Comparison of ENCODE assay signal across 7 cellular contexts in the genomic region with DNA sequence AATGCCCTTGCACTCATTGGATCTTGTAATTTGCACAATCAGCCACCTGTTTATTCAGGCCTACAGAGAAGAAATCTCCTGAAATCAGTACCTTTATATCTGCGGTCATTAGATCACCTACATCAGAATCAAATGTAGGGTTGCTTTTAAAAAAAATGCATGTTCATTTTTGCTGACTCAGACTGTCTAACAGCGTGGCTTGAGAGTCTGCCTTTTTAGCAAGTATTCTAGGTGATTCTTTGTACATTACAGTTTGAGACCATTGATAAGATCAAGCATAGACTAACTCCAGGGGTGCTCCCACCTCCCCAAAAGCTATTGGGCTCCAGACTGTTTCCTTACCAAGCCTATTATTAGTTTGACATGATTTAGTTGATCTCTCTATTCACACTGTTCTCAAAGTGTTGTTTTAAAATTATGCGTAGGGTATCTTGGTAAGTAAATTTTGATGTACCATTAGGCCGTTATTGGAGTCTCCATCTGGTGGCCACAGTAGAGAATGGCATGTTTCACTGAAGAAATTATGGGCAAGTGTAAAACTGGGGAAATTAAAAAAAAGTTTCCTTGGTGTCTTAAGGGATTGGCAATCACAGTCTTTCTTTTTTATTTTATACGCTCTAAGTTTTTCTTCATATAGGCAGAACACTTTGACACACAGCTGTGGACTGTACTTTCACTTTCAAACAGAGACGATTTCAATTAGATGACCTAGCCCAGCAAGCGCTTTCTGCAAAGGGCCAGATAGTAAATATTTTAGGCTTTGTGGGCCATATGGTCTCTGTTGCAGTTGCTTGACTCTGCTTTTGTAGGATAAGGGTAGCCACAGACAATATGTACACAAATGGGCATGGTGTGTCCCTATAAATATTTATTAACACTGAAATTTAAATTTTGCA. TPM values are rescaled to one million over a fixed set of nuclear protein-coding genes. Genes with fewer than 3 reads are reported as not detected.
A peak's percentile ranks its signal among the peaks of the same experiment; 100 is the strongest.
DNase-seq lines count a peak whose midpoint lies in the region; ATAC-seq and TF ChIP-seq lines count a peak whose summit lies in the region.

No MANE protein-coding gene starts in this region.

- peaks cover 0 to 6% (median 0%) of the 10 kb centered on the region in 3 donors for H3K36me3 Mint-ChIP-seq in naive thymus-derived CD8-positive, alpha-beta T cell

- no peak overlapping the region for H3K4me3 Mint-ChIP-seq in naive thymus-derived CD8-positive, alpha-beta T cell

- peaks cover 0 to 1% (median 0%) of the 10 kb centered on the region in 4 donors for H3K4me1 Mint-ChIP-seq in naive thymus-derived CD8-positive, alpha-beta T cell

- H4K20me1 ChIP-seq in OCI-LY3 (ENCODE audit: insufficient read depth, low read length): no peaks in the 10 kb centered on the region

- DNase-seq in DMS53 (lab: John Stamatoyannopoulos, UW) (peak; percentile 42), dorsolateral prefrontal cortex (peak in 1 of 10 donors; percentile 12), mucosa of gallbladder (ENCODE audit: low spot score) (no peak), HuH-7.5 (ENCODE audit: low spot score) (no peak)
- peak in 4 of 10 donors; percentile 1 to 36 (median 30) for DNase-seq in naive thymus-derived CD8-positive, alpha-beta T cell

- H3K9me3 Mint-ChIP-seq in naive thymus-derived CD8-positive, alpha-beta T cell: no peaks in the 10 kb centered on the region

- H3K4me3 ChIP-seq in OCI-LY3 (ENCODE audit: low read length): peak overlapping the region; percentile 13; the same call in 1 of the 2 replicates
- no peak overlapping the region for H3K4me3 ChIP-seq in dorsolateral prefrontal cortex

- POLR2A ChIA-PET in naive thymus-derived CD8-positive, alpha-beta T cell (lab: Charles Lee): no interaction called here

- H3K4me1 ChIP-seq in OCI-LY3 (ENCODE audit: low read length): peaks cover 25% of the 10 kb centered on the region

- no peaks in the 10 kb centered on the region for H3K79me2 ChIP-seq in OCI-LY3 (ENCODE audit: low read length)

- intact Hi-C loops in dorsolateral prefrontal cortex (cut with DNase I): loop anchor here in 1 of 2 donors (5.0 kb wide), 1 partner anchor 577 kb away; no protein-coding TSS in a partner anchor

- TF ChIP-seq CTCF in OCI-LY3 (IDR thresholded peaks at IDR 0.05; ENCODE audit: low read depth, low read length) (peak; percentile 76), dorsolateral prefrontal cortex (IDR thresholded peaks at IDR 0.05 in 54 of 56, conservative IDR thresholded peaks at IDR 0.05 in 2 of 56; ENCODE audit: low read depth in 1 of 56, partially characterized antibody in 56 of 56) (peak in 55 of 56 donors; percentile 42 to 80 (median 68))

- no peak overlapping the region for H3K27ac Mint-ChIP-seq in naive thymus-derived CD8-positive, alpha-beta T cell

- H3K36me3 ChIP-seq in OCI-LY3 (replicated peaks; ENCODE audit: low read depth, low read length): no peaks in the 10 kb centered on the region

- no peaks in the 10 kb centered on the region for H3K9me3 ChIP-seq in OCI-LY3 (ENCODE audit: insufficient read depth, low read length)

- peak overlapping the region; percentile 38 for H3K4me2 ChIP-seq in OCI-LY3 (ENCODE audit: low read length)

- peaks cover 0 to 2% (median 0%) of the 10 kb centered on the region in 5 donors for H3K27me3 Mint-ChIP-seq in naive thymus-derived CD8-positive, alpha-beta T cell

- peak; percentile 62 for ATAC-seq in GM19328 (IDR thresholded peaks at IDR 0.05; ENCODE audit: unreplicated experiment)
- peak; percentile 38 to 42 for ATAC-seq in naive thymus-derived CD8-positive, alpha-beta T cell

- peak overlapping the region; percentile 33 for H2AFZ ChIP-seq in OCI-LY3 (ENCODE audit: low read depth, low read length)

- H3K27me3 ChIP-seq in OCI-LY3 (ENCODE audit: low read depth, low read length) (no peaks in the 10 kb centered on the region), dorsolateral prefrontal cortex (peaks cover 0 to 59% (median 19%) of the 10 kb centered on the region in 45 donors)

- H3K27ac ChIP-seq in OCI-LY3 (ENCODE audit: low read length) (no peak overlapping the region), dorsolateral prefrontal cortex (no peak overlapping the region)

- H3K9ac ChIP-seq in OCI-LY3 (ENCODE audit: low read length): peak overlapping the region; percentile 39; the same call in 1 of the 2 replicates

RNA-seq across cellular contexts. Expression of a gene that starts 33.7 kb away (rescaled TPM):
- total RNA-seq in dorsolateral prefrontal cortex (10 to 100 TPM; 20.2 to 55.4 (median 32.7) TPM), mucosa of gallbladder (24.3 TPM)
- 100 to 1,000 TPM; 175 to 184 TPM for total RNA-seq in naive thymus-derived CD8-positive, alpha-beta T cell
- 100 to 1,000 TPM in 1 of 3 donors, 10 to 100 TPM in 2; 88.1 to 113 (median 92.5) TPM for polyA plus RNA-seq in naive thymus-derived CD8-positive, alpha-beta T cell

RNA-seq across cellular contexts. Expression of a gene that starts 58.6 kb away (rescaled TPM):
- total RNA-seq in dorsolateral prefrontal cortex: 1 to 10 TPM; 1.9 to 7.0 (median 3.9) TPM
- under 1 TPM in 1 of 2 experiments, not detected in 1; 0.22 TPM for total RNA-seq in naive thymus-derived CD8-positive, alpha-beta T cell
- not detected for polyA plus RNA-seq in naive thymus-derived CD8-positive, alpha-beta T cell
- total RNA-seq in mucosa of gallbladder: 12.0 TPM
